Comparison of ENCODE assay signal across 17 cellular contexts in genomic region chr5:35838370-35839042, GRCh38.
DNase-seq lines count a peak whose midpoint lies in the region; ATAC-seq and TF ChIP-seq lines count a peak whose summit lies in the region.
"Had no signal": no experiment of that assay in that cellular context is flagged by ENCODE, and none has a peak within 500 bp of the region (broad histone marks: within the 10 kb centered on the region; RNA-seq: fewer than 3 reads in every experiment).

No MANE protein-coding gene starts in this region.

- no peaks in the 10 kb centered on the region for H3K27me3 Mint-ChIP-seq in T-helper 2 cell treated with Interferon-gamma antibody and Interleukin-4, amounts not matched to agents 5 μg/mL and 100 μg/mL, for 36 hours (ENCODE audit: low read depth)
- peaks cover 7% of the 10 kb centered on the region for H3K27me3 Mint-ChIP-seq in nephron progenitor cell (ENCODE audit: low read depth, poor library complexity)

- peak; percentile 67 for DNase-seq in stimulated activated CD4-positive, alpha-beta T cell treated with anti-CD3 and anti-CD28 coated beads, Interleukin-1b, Interleukin-23, amount 100 ng/mL, for 48 hours
- no peak for DNase-seq in stimulated activated CD4-positive, alpha-beta T cell treated with anti-CD3 and anti-CD28 coated beads, Interleukin-4, amount 100 ng/mL, for 4 hours
- no peak for DNase-seq in T-helper 2 cell treated with Interferon-gamma antibody and Interleukin-4, amounts not matched to agents 5 μg/mL and 100 μg/mL, for 36 hours (ENCODE audit: low spot score)
- no peak for DNase-seq in effector memory CD4-positive, alpha-beta T cell
- DNase-seq in nephron progenitor cell = no peak
- DNase-seq in NOMO-1 treated with DMSO at 0.1 percent for 48 hours (lab: John Stamatoyannopoulos, UW; ENCODE audit: unreplicated experiment) = no peak
- DNase-seq: Calu3, GDM1, kidney glomerular epithelial cell, MM.1S, NCI-H187, NCI-H446 treated with DMSO at 0.1 percent for 48 hours, right cardiac atrium had no signal

- TF ChIP-seq CTCF in nephron progenitor cell (IDR thresholded peaks at IDR 0.05) = no peak

- no peaks in the 10 kb centered on the region for H3K9me3 ChIP-seq in effector memory CD4-positive, alpha-beta T cell (ENCODE audit: control insufficient read depth, low read length)

- ATAC-seq in HG02852 (IDR thresholded peaks at IDR 0.05; ENCODE audit: unreplicated experiment) = no peak
- ATAC-seq: GM12878, right cardiac atrium, Right ventricle myocardium inferior had no signal

- no peaks in the 10 kb centered on the region for H3K27me3 ChIP-seq in effector memory CD4-positive, alpha-beta T cell (replicated peaks; ENCODE audit: control insufficient read depth, insufficient read depth, low read length, poor library complexity, severe bottlenecking)

- peaks cover 46% of the 10 kb centered on the region for H3K4me1 Mint-ChIP-seq in T-helper 2 cell treated with Interferon-gamma antibody and Interleukin-4, amounts not matched to agents 5 μg/mL and 100 μg/mL, for 36 hours (ENCODE audit: low read depth)
- H3K4me1 Mint-ChIP-seq in nephron progenitor cell = no peaks in the 10 kb centered on the region
- H3K4me1 Mint-ChIP-seq: mesothelial cell of epicardium had no signal

- H3K4me1 ChIP-seq in effector memory CD4-positive, alpha-beta T cell (ENCODE audit: control insufficient read depth, insufficient read depth, low read length, poor library complexity, severe bottlenecking) = peaks cover 54% of the 10 kb centered on the region

- no peaks in the 10 kb centered on the region for H3K36me3 ChIP-seq in effector memory CD4-positive, alpha-beta T cell (ENCODE audit: control insufficient read depth, insufficient read depth, low read length)

- H3K27ac Mint-ChIP-seq in T-helper 2 cell treated with Interferon-gamma antibody and Interleukin-4, amounts not matched to agents 5 μg/mL and 100 μg/mL, for 36 hours = peak overlapping the region; percentile 16
- H3K27ac Mint-ChIP-seq in nephron progenitor cell = no peak overlapping the region
- H3K27ac Mint-ChIP-seq: mesothelial cell of epicardium had no signal

- H3K4me3 ChIP-seq in effector memory CD4-positive, alpha-beta T cell (ENCODE audit: insufficient read depth, low read depth, low read length, poor library complexity, severe bottlenecking) = peak overlapping the region; percentile 15
- H3K4me3 ChIP-seq: GM12878 had no signal

- peaks cover 13% of the 10 kb centered on the region for H3K9me3 Mint-ChIP-seq in T-helper 2 cell treated with Interferon-gamma antibody and Interleukin-4, amounts not matched to agents 5 μg/mL and 100 μg/mL, for 36 hours
- H3K9me3 Mint-ChIP-seq in nephron progenitor cell = peaks cover 12% of the 10 kb centered on the region

- peaks cover 24% of the 10 kb centered on the region for H3K36me3 Mint-ChIP-seq in T-helper 2 cell treated with Interferon-gamma antibody and Interleukin-4, amounts not matched to agents 5 μg/mL and 100 μg/mL, for 36 hours (ENCODE audit: low read depth)
- H3K36me3 Mint-ChIP-seq in nephron progenitor cell (ENCODE audit: low read depth) = no peaks in the 10 kb centered on the region
- H3K36me3 Mint-ChIP-seq: mesothelial cell of epicardium had no signal

- peak overlapping the region; percentile 3 for H3K4me3 Mint-ChIP-seq in T-helper 2 cell treated with Interferon-gamma antibody and Interleukin-4, amounts not matched to agents 5 μg/mL and 100 μg/mL, for 36 hours
- H3K4me3 Mint-ChIP-seq in nephron progenitor cell = no peak overlapping the region
- H3K4me3 Mint-ChIP-seq: mesothelial cell of epicardium had no signal

- peak overlapping the region; percentile 46 for H3K27ac ChIP-seq in effector memory CD4-positive, alpha-beta T cell (ENCODE audit: insufficient read depth, low read length, poor library complexity, severe bottlenecking)
